26 cellular contexts compared by ENCODE assay signal in genomic region chr12:19912996-19913395, GRCh38.
A peak's percentile ranks its signal among the peaks of the same experiment; 100 is the strongest.
DNase-seq lines count a peak whose midpoint lies in the region; ATAC-seq and FAIRE-seq lines count a peak whose summit lies in the region.
"Had no signal": no experiment of that assay in that cellular context is flagged by ENCODE, and none has a peak within 500 bp of the region (broad histone marks: within the 10 kb centered on the region; RNA-seq: fewer than 3 reads in every experiment).

No MANE protein-coding gene starts in this region.

- no peak overlapping the region for H3K4me3 ChIP-seq in small intestine (ENCODE audit: low read depth in 1 of 2, low read length in 2 of 2)
- H3K4me3 ChIP-seq: lung, suprapubic skin, uterus had no signal

- H3K9me3 Mint-ChIP-seq in activated T-cell treated with anti-CD3 and anti-CD28 coated beads, Interleukin-2, amount 50 U/mL, for 72 hours: no peaks in the 10 kb centered on the region
- H3K9me3 Mint-ChIP-seq: activated CD4-positive, alpha-beta T cell treated with anti-CD3 and anti-CD28 coated beads, Interleukin-2, amount 10 ng/mL, durations not matched to agents 24 days and 14 days; central memory CD8-positive, alpha-beta T cell; neural crest cell; T-helper 2 cell treated with Interferon-gamma antibody and Interleukin-4, amounts not matched to agents 5 μg/mL and 100 μg/mL, for 36 hours had no signal

- H3K27me3 Mint-ChIP-seq in activated T-cell treated with anti-CD3 and anti-CD28 coated beads, Interleukin-2, amount 50 U/mL, for 72 hours (ENCODE audit: low read depth): no peaks in the 10 kb centered on the region
- H3K27me3 Mint-ChIP-seq: activated CD4-positive, alpha-beta T cell treated with anti-CD3 and anti-CD28 coated beads, Interleukin-2, amount 10 ng/mL, durations not matched to agents 24 days and 14 days; stimulated activated naive B cell treated with anti-CD40 and anti-IgM and Interleukin-4, amounts not matched to agents 10 μg/mL and 1 μg/mL and 100 μg/mL, for 72 hours had no signal

- no peak for FAIRE-seq in small intestine (lab: Jason Lieb, UNC)
- FAIRE-seq: endothelial cell of umbilical vein had no signal

- no peaks in the 10 kb centered on the region for H3K36me3 ChIP-seq in small intestine (ENCODE audit: control insufficient read depth in 2 of 2, insufficient read depth in 2 of 2, low read length in 2 of 2)
- H3K36me3 ChIP-seq: suprapubic skin, uterus had no signal

- WGBS in small intestine, 3 donors: 31 to 51% (median 47%) methylated on average over 5 of the region's 5 CpGs

- H3K4me1 Mint-ChIP-seq in activated T-cell treated with anti-CD3 and anti-CD28 coated beads, Interleukin-2, amount 50 U/mL, for 72 hours (ENCODE audit: low read depth): peaks cover 8% of the 10 kb centered on the region
- H3K4me1 Mint-ChIP-seq: activated CD4-positive, alpha-beta T cell treated with anti-CD3 and anti-CD28 coated beads, Interleukin-2, amount 10 ng/mL, durations not matched to agents 24 days and 14 days; central memory CD8-positive, alpha-beta T cell had no signal

- H3K27ac ChIP-seq in small intestine (ENCODE audit: low read depth in 1 of 2, low read length in 1 of 2): no peak overlapping the region
- H3K27ac ChIP-seq: HL-60, parathyroid adenoma, suprapubic skin, uterus had no signal

- DNase-seq in NCI-H345 (lab: John Stamatoyannopoulos, UW) (peak; percentile 5), NCI-H345 treated with DMSO at 0.1 percent for 48 hours (lab: John Stamatoyannopoulos, UW; ENCODE audit: unreplicated experiment) (no peak), NCI-H510A treated with DMSO at 0.1 percent for 48 hours (lab: John Stamatoyannopoulos, UW) (peak; percentile 12), left kidney (ENCODE audit: low read depth, low spot score) (peak; percentile 23), small intestine (peak; percentile 91), SIG-M5 (lab: John Stamatoyannopoulos, UW) (no peak)
- no peak for DNase-seq in activated T-cell treated with anti-CD3 and anti-CD28 coated beads, Interleukin-2, amount 50 U/mL, for 72 hours
- DNase-seq: activated CD4-positive, alpha-beta T cell treated with anti-CD3 and anti-CD28 coated beads, Interleukin-2, amount 10 ng/mL, durations not matched to agents 24 days and 14 days; activated gamma-delta T cell treated with Interleukin-2 at 50 U/mL for 16 hours; activated T-cell treated with anti-CD3 and anti-CD28 coated beads, Interleukin-2, amount 50 U/mL, for 1 hour; DMS 273 treated with DMSO at 0.1 percent for 48 hours; GOT3; NCI-H187; stimulated activated CD4-positive, alpha-beta T cell treated with anti-CD3 and anti-CD28 coated beads, Interleukin-4, amount 100 ng/mL, for 4 hours; stimulated activated naive B cell treated with anti-CD40 and anti-IgM and Interleukin-4, amounts not matched to agents 10 μg/mL and 1 μg/mL and 100 μg/mL, for 72 hours; uterus had no signal

- no peak overlapping the region for H3K4me3 Mint-ChIP-seq in activated T-cell treated with anti-CD3 and anti-CD28 coated beads, Interleukin-2, amount 50 U/mL, for 72 hours
- H3K4me3 Mint-ChIP-seq: activated CD4-positive, alpha-beta T cell treated with anti-CD3 and anti-CD28 coated beads, Interleukin-2, amount 10 ng/mL, durations not matched to agents 24 days and 14 days; central memory CD8-positive, alpha-beta T cell; neural crest cell; stimulated activated naive B cell treated with anti-CD40 and anti-IgM and Interleukin-4, amounts not matched to agents 10 μg/mL and 1 μg/mL and 100 μg/mL, for 72 hours; T-helper 2 cell treated with Interferon-gamma antibody and Interleukin-4, amounts not matched to agents 5 μg/mL and 100 μg/mL, for 36 hours had no signal

- no peaks in the 10 kb centered on the region for H3K36me3 Mint-ChIP-seq in activated T-cell treated with anti-CD3 and anti-CD28 coated beads, Interleukin-2, amount 50 U/mL, for 72 hours (ENCODE audit: insufficient read depth in 2 of 2)
- H3K36me3 Mint-ChIP-seq: stimulated activated naive B cell treated with anti-CD40 and anti-IgM and Interleukin-4, amounts not matched to agents 10 μg/mL and 1 μg/mL and 100 μg/mL, for 72 hours had no signal

- H3K9me3 ChIP-seq in small intestine (ENCODE audit: control insufficient read depth, low read depth): no peaks in the 10 kb centered on the region
- H3K9me3 ChIP-seq: suprapubic skin, uterus had no signal

- no peaks in the 10 kb centered on the region for H3K27me3 ChIP-seq in small intestine (ENCODE audit: control insufficient read depth in 2 of 2, insufficient read depth in 2 of 2, low read length in 2 of 2)
- H3K27me3 ChIP-seq: suprapubic skin, uterus had no signal

- ATAC-seq in HG02852 (IDR thresholded peaks at IDR 0.05; ENCODE audit: unreplicated experiment): no peak
- ATAC-seq in activated T-cell treated with anti-CD3 and anti-CD28 coated beads, Interleukin-2, amount 50 U/mL, for 72 hours (replicated peaks in 1 of 2): no peak
- ATAC-seq: sciatic nerve; stimulated activated naive B cell treated with anti-CD40 and anti-IgM and Interleukin-4, amounts not matched to agents 10 μg/mL and 1 μg/mL and 100 μg/mL, for 72 hours had no signal

- H3K4me1 ChIP-seq in small intestine (ENCODE audit: control insufficient read depth in 2 of 2, insufficient read depth in 1 of 2, low read depth in 1 of 2, low read length in 1 of 2): peaks cover 0 to 3% of the 10 kb centered on the region in 2 donors
- H3K4me1 ChIP-seq: parathyroid adenoma, uterus had no signal

- H3K27ac Mint-ChIP-seq in activated T-cell treated with anti-CD3 and anti-CD28 coated beads, Interleukin-2, amount 50 U/mL, for 72 hours: no peak overlapping the region
- H3K27ac Mint-ChIP-seq: activated CD4-positive, alpha-beta T cell treated with anti-CD3 and anti-CD28 coated beads, Interleukin-2, amount 10 ng/mL, durations not matched to agents 24 days and 14 days; stimulated activated naive B cell treated with anti-CD40 and anti-IgM and Interleukin-4, amounts not matched to agents 10 μg/mL and 1 μg/mL and 100 μg/mL, for 72 hours; T-helper 2 cell treated with Interferon-gamma antibody and Interleukin-4, amounts not matched to agents 5 μg/mL and 100 μg/mL, for 36 hours had no signal

Comparison
In these comparisons a context has a peak if more than half of its experiments do, and no peak if none do; other contexts are left out.
1. DNase-seq: peak in NCI-H345 (single experiment), NCI-H510A treated with DMSO at 0.1 percent for 48 hours (single experiment), left kidney (single experiment) and small intestine (single experiment); none in NCI-H345 treated with DMSO at 0.1 percent for 48 hours (single experiment), SIG-M5 (single experiment) and activated T-cell treated with anti-CD3 and anti-CD28 coated beads, Interleukin-2, amount 50 U/mL, for 72 hours (0 of 2).